Comparison of ENCODE assay signal across 8 cellular contexts in the genomic region with DNA sequence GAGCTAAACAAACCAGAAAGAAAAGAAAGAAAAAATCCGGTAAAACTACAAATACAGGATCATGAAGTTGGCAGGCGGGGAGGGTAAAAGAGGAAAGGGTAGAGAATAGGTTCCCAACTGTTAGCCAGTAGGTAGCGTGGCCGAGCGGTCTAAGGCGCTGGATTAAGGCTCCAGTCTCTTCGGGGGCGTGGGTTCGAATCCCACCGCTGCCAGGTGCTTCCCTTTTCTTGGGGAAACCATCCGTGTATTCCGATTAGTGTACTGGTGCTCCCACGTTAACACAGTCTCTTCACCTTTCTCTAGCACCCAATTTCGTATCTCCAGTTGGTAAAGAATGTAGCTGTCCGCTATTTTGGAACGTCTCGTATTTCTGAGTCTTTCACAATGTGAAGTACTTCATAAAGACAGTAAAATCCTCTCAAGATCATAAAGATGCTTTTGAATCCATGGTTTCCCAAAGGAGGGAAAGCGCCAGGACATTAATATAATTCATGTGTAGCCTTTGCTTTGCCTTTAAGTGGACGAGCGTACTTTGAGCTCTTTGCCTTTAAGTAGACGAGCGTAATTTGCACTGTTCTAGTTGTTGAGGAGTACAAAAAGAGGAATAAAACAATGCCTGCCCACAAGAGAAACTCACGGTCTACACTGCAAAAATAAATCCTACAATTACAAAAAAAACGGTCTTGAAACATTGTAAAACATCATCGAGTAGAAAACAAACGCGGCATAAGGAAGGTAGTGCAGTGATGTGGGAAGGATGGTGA. TPM values are rescaled to one million over a fixed set of nuclear protein-coding genes. Genes with fewer than 3 reads are reported as not detected.
A peak's percentile ranks its signal among the peaks of the same experiment; 100 is the strongest.
DNase-seq lines count a peak whose midpoint lies in the region; ATAC-seq and TF ChIP-seq lines count a peak whose summit lies in the region.

No MANE protein-coding gene starts in this region.

- peaks cover 5% of the 10 kb centered on the region for H3K23me2 ChIP-seq in H9 (ENCODE audit: insufficient read length, low read depth, low read length, poor library complexity, severe bottlenecking)

- H3K4me1 ChIP-seq in H9 (ENCODE audit: insufficient read depth, low read length): no peaks in the 10 kb centered on the region; the same call in 1 of the 2 replicates

- no peak overlapping the region for H3K27ac Mint-ChIP-seq in H9

- H4K5ac ChIP-seq in H9 (ENCODE audit: insufficient read length, low read depth, low read length): no peak overlapping the region

- H2AK5ac ChIP-seq in H9 (ENCODE audit: insufficient read length, low read length): no peak overlapping the region

- H3K27me3 ChIP-seq in H9 (ENCODE audit: insufficient read depth, low read length) (no peaks in the 10 kb centered on the region), layer of hippocampus (ENCODE audit: control insufficient read depth, insufficient read depth, low read length) (no peaks in the 10 kb centered on the region)

- peaks cover 15 to 16% of the 10 kb centered on the region in 2 experiments for H3K4me1 Mint-ChIP-seq in H9

- H2BK120ac ChIP-seq in H9 (ENCODE audit: low read depth, low read length, poor library complexity, severe bottlenecking): no peak overlapping the region

- H3K18ac ChIP-seq in H9 (ENCODE audit: insufficient read length, low read depth, low read length): no peak overlapping the region

- no peak overlapping the region for H2BK20ac ChIP-seq in H9 (ENCODE audit: low read depth, low read length, poor library complexity, severe bottlenecking)

- H3K27ac ChIP-seq in H9 (ENCODE audit: insufficient read length, low read depth, low read length) (no peak overlapping the region), cingulate gyrus (ENCODE audit: low read depth, low read length) (peak overlapping the region; percentile 86), layer of hippocampus (ENCODE audit: low read depth, low read length) (peak overlapping the region; percentile 31)

- no peak overlapping the region for H2BK12ac ChIP-seq in H9 (ENCODE audit: insufficient read length, low read depth, low read length)

- H3K9me3 Mint-ChIP-seq in H9: no peaks in the 10 kb centered on the region; a peak in 1 of 5 replicates

- no peak overlapping the region for H3K4ac ChIP-seq in H9 (ENCODE audit: low read depth, low read length)

- no peaks in the 10 kb centered on the region for H3K79me1 ChIP-seq in H9 (ENCODE audit: insufficient read depth, low read depth, low read length, poor library complexity, severe bottlenecking)

- no peak for TF ChIP-seq CTCF in H9 (conservative IDR thresholded peaks at IDR 0.05)

- H3K4me3 Mint-ChIP-seq in H9: no peak overlapping the region

- H2BK15ac ChIP-seq in H9 (ENCODE audit: low read depth, low read length): no peak overlapping the region

- no peak overlapping the region for H3K23ac ChIP-seq in H9 (ENCODE audit: insufficient read length, low read depth, low read length)

- no peak overlapping the region for H3K56ac ChIP-seq in H9 (ENCODE audit: insufficient read length, low read depth, low read length)

- H3K27me3 Mint-ChIP-seq in H9 (ENCODE audit: low read depth): no peaks in the 10 kb centered on the region

- H3T11ph ChIP-seq in H9 (ENCODE audit: low read length): no peak overlapping the region

- H3K4me2 ChIP-seq in H9 (ENCODE audit: insufficient read depth, insufficient read length, low read length): peak overlapping the region; percentile 85

- no peak overlapping the region for H4K8ac ChIP-seq in H9 (replicated peaks; ENCODE audit: insufficient read length, low read depth, low read length)

- peak overlapping the region; percentile 61 for H3K9ac ChIP-seq in H9 (ENCODE audit: extremely low read depth, insufficient read length, low read length)

- no peak for ATAC-seq in HG03571 (IDR thresholded peaks at IDR 0.05; ENCODE audit: unreplicated experiment)

- H2AFZ ChIP-seq in H9 (ENCODE audit: low read length): no peak overlapping the region

- no peak overlapping the region for H2BK5ac ChIP-seq in H9 (ENCODE audit: insufficient read length, low read length)

- H3K9me3 ChIP-seq in H9 (ENCODE audit: control insufficient read depth, low read depth, low read length): no peaks in the 10 kb centered on the region

- no peak overlapping the region for H4K91ac ChIP-seq in H9 (ENCODE audit: insufficient read length, low read depth, low read length)

- DNase-seq in AG20443 (ENCODE audit: low spot score) (peak; percentile 55), H9 (peak; percentile 83), NCI-H460 (ENCODE audit: extremely low read depth, low read depth) (peak; percentile 73)
- DNase-seq in activated CD4-positive, alpha-beta T cell treated with anti-CD3 and anti-CD28 coated beads for 1 hour: peak; percentile 52
- peak; percentile 44 to 51 for DNase-seq in stimulated activated CD4-positive, alpha-beta T cell treated with anti-CD3 and anti-CD28 coated beads, Interleukin-1b, Interleukin-23, amount 100 ng/mL, for 1 hour (ENCODE audit: low read depth in 2 of 2)

- no peaks in the 10 kb centered on the region for H4K20me1 ChIP-seq in H9 (ENCODE audit: control insufficient read depth, insufficient read depth, insufficient read length)

- no peaks in the 10 kb centered on the region for H3K79me2 ChIP-seq in H9 (ENCODE audit: insufficient read depth, low read length)

- H3K14ac ChIP-seq in H9 (ENCODE audit: insufficient read depth, low read length): no peak overlapping the region

- H3K36me3 Mint-ChIP-seq in H9 (ENCODE audit: insufficient read depth in 1 of 3, low read depth in 3 of 3): no peaks in the 10 kb centered on the region

- WGBS in H9 (ENCODE audit: extremely low coverage, insufficient read length, low lambda C conversion rate): no CpG with 5 or more reads among the region's 27 CpGs

RNA-seq across cellular contexts. Expression of gene RNASE12, which starts 19.0 kb away (rescaled TPM):
- total RNA-seq in H9 (2021): not detected in 2 replicates
- not detected in 2 replicates for total RNA-seq in NCI-H460 (2014; rRNA removed; shearing (Covaris generic))
- polyA plus RNA-seq in NCI-H460 (2014; cell fraction: nucleus; rRNA removed): not detected in 2 replicates

RNA-seq across cellular contexts. Expression of gene RNASE11, which starts 22.4 kb away (rescaled TPM):
- not detected in 2 replicates for total RNA-seq in H9 (2021)
- not detected in 2 replicates for total RNA-seq in NCI-H460 (2014; rRNA removed; shearing (Covaris generic))
- polyA plus RNA-seq in NCI-H460 (2014; cell fraction: nucleus; rRNA removed): not detected in 2 replicates

RNA-seq across cellular contexts. Expression of gene OR6S1, which starts 31.3 kb away (rescaled TPM):
- total RNA-seq in H9 (2021): not detected in 2 replicates
- total RNA-seq in NCI-H460 (2014; rRNA removed; shearing (Covaris generic)): not detected in 2 replicates
- polyA plus RNA-seq in NCI-H460 (2014; cell fraction: nucleus; rRNA removed): not detected in 2 replicates

RNA-seq across cellular contexts. Expression of gene RNASE9, which starts 49.3 kb away (rescaled TPM):
- not detected in 2 replicates for total RNA-seq in H9 (2021)
- not detected in 2 replicates for total RNA-seq in NCI-H460 (2014; rRNA removed; shearing (Covaris generic))
- polyA plus RNA-seq in NCI-H460 (2014; cell fraction: nucleus; rRNA removed): not detected in 2 replicates
